Comparison of ENCODE assay signal across 9 cellular contexts in the genomic region with DNA sequence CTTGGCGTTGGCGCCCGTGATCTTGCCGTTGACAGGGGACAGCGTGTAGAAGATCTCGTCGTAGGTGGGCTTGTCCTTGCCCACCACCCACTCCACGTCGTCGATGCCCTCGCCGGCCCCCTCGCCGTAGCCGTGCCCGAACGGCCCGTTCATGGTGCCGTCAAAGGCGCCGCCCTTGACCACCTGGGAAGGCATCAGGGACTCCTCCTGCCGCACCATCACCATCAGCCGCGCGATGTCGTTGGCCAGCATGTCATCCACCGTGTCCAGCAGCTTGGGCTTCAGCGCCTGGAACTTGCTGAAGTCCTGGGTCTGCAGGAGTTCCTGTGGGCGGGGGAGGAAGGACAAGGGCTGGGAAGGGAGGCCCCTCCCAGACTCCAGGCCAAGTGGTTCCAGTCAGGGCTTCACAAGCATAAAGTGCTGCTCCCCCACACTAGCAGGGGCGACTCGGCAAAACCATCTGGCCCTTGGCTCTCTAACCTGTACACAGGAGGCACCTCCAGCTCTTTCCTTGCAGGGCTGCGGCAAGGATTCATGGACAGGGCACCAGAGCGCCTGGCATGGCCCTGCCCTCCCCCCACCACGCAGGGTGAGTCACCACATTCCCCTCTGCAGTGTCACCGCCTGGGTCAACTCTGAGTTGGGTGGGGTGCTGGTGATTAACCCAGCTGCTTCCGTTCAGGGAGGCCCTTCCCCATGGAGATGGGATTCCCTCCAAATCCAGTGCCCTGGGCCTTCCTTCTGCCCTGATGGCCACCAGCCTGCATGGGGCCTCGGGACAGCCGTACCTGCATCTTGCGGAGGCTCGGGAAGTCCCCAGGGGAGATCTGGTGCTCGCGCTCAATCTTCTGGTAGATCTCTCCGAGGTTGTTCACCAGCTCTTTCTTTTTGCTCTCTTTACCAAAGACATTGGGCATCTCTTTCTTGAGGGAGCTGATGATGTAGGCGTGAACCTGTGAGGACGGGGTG. TPM values are rescaled to one million over a fixed set of nuclear protein-coding genes. Genes with fewer than 3 reads are reported as not detected.
DNase-seq lines count a peak whose midpoint lies in the region; ATAC-seq and TF ChIP-seq lines count a peak whose summit lies in the region.
"Had no signal": no experiment of that assay in that cellular context is flagged by ENCODE, and none has a peak within 500 bp of the region (broad histone marks: within the 10 kb centered on the region; RNA-seq: fewer than 3 reads in every experiment).

No MANE protein-coding gene starts in this region.

- CTCF ChIA-PET in HEK293 (lab: Yijun Ruan, JAX), result interaction anchor here (0.9 to 3.2 kb wide), 7 partner anchors 9 to 155 kb away, joined by 3 to 20 read pairs (median 4); a partner anchor contains a TSS

- H3K36me3 ChIP-seq in HEK293 (ENCODE audit: control insufficient read depth in 2 of 2, insufficient read depth in 1 of 2, low read length in 2 of 2), result peaks cover 0 to 31% of the 10 kb centered on the region in 2 experiments; a peak in 1 of 3 replicates
- H3K36me3 ChIP-seq in lung (ENCODE audit: control insufficient read depth in 2 of 2, insufficient read depth in 2 of 2, low read length in 2 of 2), result peaks cover 0 to 21% of the 10 kb centered on the region in 2 donors
- H3K36me3 ChIP-seq in thymus (ENCODE audit: control insufficient read depth, insufficient read depth), result peaks cover 43% of the 10 kb centered on the region

- H3K4me1 ChIP-seq in HEK293 (ENCODE audit: control insufficient read depth, insufficient read depth, low read length) (no peaks in the 10 kb centered on the region), lung (ENCODE audit: control insufficient read depth in 2 of 2, insufficient read depth in 2 of 2, low read length in 2 of 2) (peaks cover 14 to 62% of the 10 kb centered on the region in 2 donors), thymus (ENCODE audit: control insufficient read depth, insufficient read depth, low read length) (peaks cover 58% of the 10 kb centered on the region)

- H3K27ac ChIP-seq in HEK293 (ENCODE audit: extremely low read depth, low read depth, low read length) (no peak overlapping the region), coronary artery (peak overlapping the region; percentile 91), lung (ENCODE audit: low read depth in 1 of 2, low read length in 1 of 2) (peak overlapping the region; percentile 86 to 90), thymus (ENCODE audit: low read depth) (peak overlapping the region; percentile 56)
- H3K27ac ChIP-seq: VCaP had no signal

- H3K27me3 ChIP-seq in lung (ENCODE audit: control insufficient read depth, insufficient read depth) (no peaks in the 10 kb centered on the region), thymus (ENCODE audit: control insufficient read depth, insufficient read depth) (no peaks in the 10 kb centered on the region)

- peak; percentile 97 for DNase-seq in SW480 (ENCODE audit: low spot score)
- peak; percentile 97 for DNase-seq in coronary artery (ENCODE audit: low spot score)
- DNase-seq in lung (ENCODE audit: low spot score), result peak; percentile 90

- ATAC-seq in lung (ENCODE audit: insufficient read depth, low FRiP score), result peak; percentile 86
- no peak for ATAC-seq in HG03342 (IDR thresholded peaks at IDR 0.05; ENCODE audit: unreplicated experiment)
- ATAC-seq in HG03135 (IDR thresholded peaks at IDR 0.05; ENCODE audit: unreplicated experiment), result no peak
- no peak for ATAC-seq in HG03442 (IDR thresholded peaks at IDR 0.05; ENCODE audit: unreplicated experiment)

- H3K4me3 ChIP-seq in HEK293 (ENCODE audit: low read depth, low read length) (no peak overlapping the region), coronary artery (peak overlapping the region; percentile 53), lung (no peak overlapping the region), thymus (ENCODE audit: low read length) (no peak overlapping the region)

- POLR2A ChIA-PET in HEK293 (lab: Yijun Ruan, JAX), result interaction anchor here (0.6 to 2.7 kb wide), 4 partner anchors 20 to 173 kb away, joined by 3 to 23 read pairs (median 4); a partner anchor contains a TSS

- TF ChIP-seq CTCF in HEK293 (tag by site-specific recombination; IDR thresholded peaks at IDR 0.05), result no peak
- no peak for TF ChIP-seq CTCF in coronary artery (IDR thresholded peaks at IDR 0.05)
- TF ChIP-seq CTCF in lung (IDR thresholded peaks at IDR 0.05; ENCODE audit: control extremely low read depth, extremely low read depth), result no peak

- no peaks in the 10 kb centered on the region for H3K9me3 ChIP-seq in HEK293 (ENCODE audit: control insufficient read depth, insufficient read depth, low read depth, low read length)
- no peaks in the 10 kb centered on the region for H3K9me3 ChIP-seq in lung (ENCODE audit: control insufficient read depth in 2 of 2, insufficient read depth in 1 of 2, low read length in 1 of 2)
- no peaks in the 10 kb centered on the region for H3K9me3 ChIP-seq in thymus (ENCODE audit: control insufficient read depth)

- WGBS in lung, 2 donors, result 71 to 75% methylated on average over 45 of the region's 45 CpGs
- 92% methylated on average over 45 of the region's 45 CpGs for WGBS in thymus

TF ChIP-seq in HEK293, 187 proteins besides CTCF, POLR2A, EP300 and RAD21 (continues in another document):
- TF ChIP-seq ZEB2 (tag by site-specific recombination; IDR thresholded peaks at IDR 0.05) (peak; percentile 91), GLIS2 (tag by site-specific recombination; IDR thresholded peaks at IDR 0.05) (peak; percentile 74), SETDB1 (IDR thresholded peaks at IDR 0.05; ENCODE audit: insufficient read length, low read length) (no peak), GLI4 (tag by site-specific recombination; IDR thresholded peaks at IDR 0.05) (0 out of 2 replicates have a peak, but pooled peaks have one; percentile 23), ZNF132 (tag by site-specific recombination; IDR thresholded peaks at IDR 0.05; ENCODE audit: borderline replicate concordance) (no peak), ZNF600 (tag by site-specific recombination; IDR thresholded peaks at IDR 0.05) (peak; percentile 50), ZNF707 (tag by site-specific recombination; IDR thresholded peaks at IDR 0.05) (no peak), ZNF501 (tag by site-specific recombination; IDR thresholded peaks at IDR 0.05) (no peak), ZNF416 (tag by site-specific recombination; IDR thresholded peaks at IDR 0.05) (no peak), ZNF223 (tag by site-specific recombination; IDR thresholded peaks at IDR 0.05) (no peak), ZNF747 (tag by site-specific recombination; IDR thresholded peaks at IDR 0.05) (no peak), ZNF302 (tag by site-specific recombination; IDR thresholded peaks at IDR 0.05; ENCODE audit: low read depth) (no peak), ZNF140 (tag by site-specific recombination; IDR thresholded peaks at IDR 0.05) (no peak), KLF16 (tag by site-specific recombination; IDR thresholded peaks at IDR 0.05) (no peak)
- TF ChIP-seq, protein P1, sequence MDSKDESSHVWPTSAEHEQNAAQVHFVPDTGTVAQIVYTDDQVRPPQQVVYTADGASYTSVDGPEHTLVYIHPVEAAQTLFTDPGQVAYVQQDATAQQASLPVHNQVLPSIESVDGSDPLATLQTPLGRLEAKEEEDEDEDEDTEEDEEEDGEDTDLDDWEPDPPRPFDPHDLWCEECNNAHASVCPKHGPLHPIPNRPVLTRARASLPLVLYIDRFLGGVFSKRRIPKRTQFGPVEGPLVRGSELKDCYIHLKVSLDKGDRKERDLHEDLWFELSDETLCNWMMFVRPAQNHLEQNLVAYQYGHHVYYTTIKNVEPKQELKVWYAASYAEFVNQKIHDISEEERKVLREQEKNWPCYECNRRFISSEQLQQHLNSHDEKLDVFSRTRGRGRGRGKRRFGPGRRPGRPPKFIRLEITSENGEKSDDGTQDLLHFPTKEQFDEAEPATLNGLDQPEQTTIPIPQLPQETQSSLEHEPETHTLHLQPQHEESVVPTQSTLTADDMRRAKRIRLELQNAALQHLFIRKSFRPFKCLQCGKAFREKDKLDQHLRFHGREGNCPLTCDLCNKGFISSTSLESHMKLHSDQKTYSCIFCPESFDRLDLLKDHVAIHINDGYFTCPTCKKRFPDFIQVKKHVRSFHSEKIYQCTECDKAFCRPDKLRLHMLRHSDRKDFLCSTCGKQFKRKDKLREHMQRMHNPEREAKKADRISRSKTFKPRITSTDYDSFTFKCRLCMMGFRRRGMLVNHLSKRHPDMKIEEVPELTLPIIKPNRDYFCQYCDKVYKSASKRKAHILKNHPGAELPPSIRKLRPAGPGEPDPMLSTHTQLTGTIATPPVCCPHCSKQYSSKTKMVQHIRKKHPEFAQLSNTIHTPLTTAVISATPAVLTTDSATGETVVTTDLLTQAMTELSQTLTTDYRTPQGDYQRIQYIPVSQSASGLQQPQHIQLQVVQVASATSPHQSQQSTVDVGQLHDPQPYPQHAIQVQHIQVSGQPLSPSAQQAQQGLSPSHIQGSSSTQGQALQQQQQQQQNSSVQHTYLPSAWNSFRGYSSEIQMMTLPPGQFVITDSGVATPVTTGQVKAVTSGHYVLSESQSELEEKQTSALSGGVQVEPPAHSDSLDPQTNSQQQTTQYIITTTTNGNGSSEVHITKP (tag by site-specific recombination; IDR thresholded peaks at IDR 0.05), result peak; percentile 69
- TF ChIP-seq, protein P2, sequence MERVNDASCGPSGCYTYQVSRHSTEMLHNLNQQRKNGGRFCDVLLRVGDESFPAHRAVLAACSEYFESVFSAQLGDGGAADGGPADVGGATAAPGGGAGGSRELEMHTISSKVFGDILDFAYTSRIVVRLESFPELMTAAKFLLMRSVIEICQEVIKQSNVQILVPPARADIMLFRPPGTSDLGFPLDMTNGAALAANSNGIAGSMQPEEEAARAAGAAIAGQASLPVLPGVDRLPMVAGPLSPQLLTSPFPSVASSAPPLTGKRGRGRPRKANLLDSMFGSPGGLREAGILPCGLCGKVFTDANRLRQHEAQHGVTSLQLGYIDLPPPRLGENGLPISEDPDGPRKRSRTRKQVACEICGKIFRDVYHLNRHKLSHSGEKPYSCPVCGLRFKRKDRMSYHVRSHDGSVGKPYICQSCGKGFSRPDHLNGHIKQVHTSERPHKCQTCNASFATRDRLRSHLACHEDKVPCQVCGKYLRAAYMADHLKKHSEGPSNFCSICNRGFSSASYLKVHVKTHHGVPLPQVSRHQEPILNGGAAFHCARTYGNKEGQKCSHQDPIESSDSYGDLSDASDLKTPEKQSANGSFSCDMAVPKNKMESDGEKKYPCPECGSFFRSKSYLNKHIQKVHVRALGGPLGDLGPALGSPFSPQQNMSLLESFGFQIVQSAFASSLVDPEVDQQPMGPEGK (tag by site-specific recombination; IDR thresholded peaks at IDR 0.05), result peak; percentile 68

RNA-seq across cellular contexts. Expression of a gene that starts 10.4 kb away (rescaled TPM):
- 10 to 100 TPM; 11.2 to 23.5 TPM for total RNA-seq in lung
- polyA plus RNA-seq in lung (1 to 10 TPM; 7.1 to 10.0 TPM), thymus (7.4 TPM)

RNA-seq across cellular contexts. Expression of a gene that starts 23.6 kb away (rescaled TPM):
- total RNA-seq in lung, result 100 to 1,000 TPM in 1 of 2 donors, 10 to 100 TPM in 1; 71.2 to 139 TPM
- polyA plus RNA-seq in lung, result 100 to 1,000 TPM in 1 of 2 donors, 10 to 100 TPM in 1; 42.1 to 144 TPM
- polyA plus RNA-seq in thymus, result 32.3 TPM

RNA-seq across cellular contexts. Expression of a gene that starts 44.5 kb away (rescaled TPM):
- total RNA-seq in lung, result 10 to 100 TPM; 18.8 to 24.9 TPM
- polyA plus RNA-seq in lung, result 10 to 100 TPM; 15.0 to 18.5 TPM
- polyA plus RNA-seq in thymus, result 33.4 TPM

RNA-seq across cellular contexts. Expression of a gene that starts 51.8 kb away (rescaled TPM):
- 10 to 100 TPM; 23.3 to 41.8 TPM for total RNA-seq in lung
- polyA plus RNA-seq in lung (10 to 100 TPM; 15.0 to 24.3 TPM), thymus (37.6 TPM)
